13 cellular contexts compared by ENCODE assay signal in the genomic region with DNA sequence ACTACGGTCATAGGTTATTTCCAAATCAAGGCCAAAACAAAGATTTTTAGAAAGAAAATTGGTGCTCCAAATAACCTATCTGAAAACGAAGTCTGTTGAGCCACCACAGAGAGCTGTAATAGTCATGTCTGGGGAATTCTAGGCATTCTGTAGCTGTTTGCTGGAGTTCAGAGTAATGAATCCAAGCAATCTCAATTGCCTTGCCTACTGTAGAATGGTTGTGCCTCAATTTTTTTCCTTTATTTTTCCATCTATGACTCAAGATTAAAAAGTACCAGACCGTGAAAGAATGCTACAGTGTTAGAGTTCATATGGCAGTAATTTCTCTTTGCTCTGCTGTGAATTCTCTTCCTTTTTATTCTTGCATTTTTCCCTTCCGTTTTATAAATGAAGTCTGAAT.
A peak's percentile ranks its signal among the peaks of the same experiment; 100 is the strongest.
DNase-seq lines count a peak whose midpoint lies in the region; ATAC-seq and TF ChIP-seq lines count a peak whose summit lies in the region.
"Had no signal": no experiment of that assay in that cellular context is flagged by ENCODE, and none has a peak within 500 bp of the region (broad histone marks: within the 10 kb centered on the region; RNA-seq: fewer than 3 reads in every experiment).

No MANE protein-coding gene starts in this region.

- peak; percentile 17 for DNase-seq in AG08396 (ENCODE audit: low spot score)
- peak; percentile 88 for DNase-seq in NCI-H226
- DNase-seq in coronary artery (ENCODE audit: low spot score), result no peak
- DNase-seq in DMS53 (lab: John Stamatoyannopoulos, UW), result no peak
- DNase-seq in activated CD4-positive, alpha-beta T cell treated with anti-CD3 and anti-CD28 coated beads for 48 hours, result no peak
- no peak for DNase-seq in left ventricle myocardium superior
- no peak for DNase-seq in head of caudate nucleus
- DNase-seq: activated CD4-positive, alpha-beta T cell treated with anti-CD3 and anti-CD28 coated beads, Interleukin-2, amount 50 U/mL, for 1 hour; activated naive CD4-positive, alpha-beta T cell treated with anti-CD3 and anti-CD28 coated beads, Interleukin-2, amount 10 ng/mL, durations not matched to agents 7 days and 5 days; spleen had no signal

- intact Hi-C loops in left ventricle myocardium superior (cut with micrococcal nuclease), result no loop called here
- intact Hi-C loops in head of caudate nucleus (cut with DNase I), result no loop called here

- ATAC-seq in left ventricle myocardium superior, result no peak

- no peaks in the 10 kb centered on the region for H3K36me3 ChIP-seq in mesodermal cell (ENCODE audit: control insufficient read depth, insufficient read depth, low read length)
- H3K36me3 ChIP-seq: spleen had no signal

- H3K4me3 ChIP-seq in coronary artery, result peak overlapping the region; percentile 29
- H3K4me3 ChIP-seq in mesodermal cell (ENCODE audit: extremely low read depth, insufficient read depth, low read length, poor library complexity, severe bottlenecking), result no peak overlapping the region
- H3K4me3 ChIP-seq: lung, spleen had no signal

- no peak for TF ChIP-seq CTCF in coronary artery (IDR thresholded peaks at IDR 0.05)

- 33% methylated on average over 1 of the region's 4 CpGs; no CpG with 5 or more reads in 1 of the 2 experiments for WGBS in mesodermal cell (ENCODE audit: insufficient coverage in 2 of 2), 2 experiments

- H3K27ac ChIP-seq in coronary artery, result peak overlapping the region in 1 of 2 donors; percentile 24
- peak overlapping the region; percentile 75 for H3K27ac ChIP-seq in mesodermal cell (ENCODE audit: low read depth, low read length, severe bottlenecking)
- H3K27ac ChIP-seq: C4-2B, spleen had no signal

- no peaks in the 10 kb centered on the region for H3K9me3 ChIP-seq in mesodermal cell (ENCODE audit: control insufficient read depth, low read length)
- H3K9me3 ChIP-seq: spleen had no signal

- peaks cover 6% of the 10 kb centered on the region for H3K4me1 ChIP-seq in mesodermal cell (ENCODE audit: control insufficient read depth, insufficient read depth, low read length, poor library complexity, severe bottlenecking)
- H3K4me1 ChIP-seq: spleen had no signal

Comparison
In these comparisons a context has a peak if more than half of its experiments do, and no peak if none do; other contexts are left out.
1. DNase-seq: peak in AG08396 (single experiment) and NCI-H226 (single experiment); none in coronary artery (single experiment), DMS53 (single experiment), activated CD4-positive, alpha-beta T cell treated with anti-CD3 and anti-CD28 coated beads for 48 hours (single experiment), left ventricle myocardium superior (single experiment) and head of caudate nucleus (0 of 42).